10 cellular contexts compared by ENCODE assay signal in the genomic region with DNA sequence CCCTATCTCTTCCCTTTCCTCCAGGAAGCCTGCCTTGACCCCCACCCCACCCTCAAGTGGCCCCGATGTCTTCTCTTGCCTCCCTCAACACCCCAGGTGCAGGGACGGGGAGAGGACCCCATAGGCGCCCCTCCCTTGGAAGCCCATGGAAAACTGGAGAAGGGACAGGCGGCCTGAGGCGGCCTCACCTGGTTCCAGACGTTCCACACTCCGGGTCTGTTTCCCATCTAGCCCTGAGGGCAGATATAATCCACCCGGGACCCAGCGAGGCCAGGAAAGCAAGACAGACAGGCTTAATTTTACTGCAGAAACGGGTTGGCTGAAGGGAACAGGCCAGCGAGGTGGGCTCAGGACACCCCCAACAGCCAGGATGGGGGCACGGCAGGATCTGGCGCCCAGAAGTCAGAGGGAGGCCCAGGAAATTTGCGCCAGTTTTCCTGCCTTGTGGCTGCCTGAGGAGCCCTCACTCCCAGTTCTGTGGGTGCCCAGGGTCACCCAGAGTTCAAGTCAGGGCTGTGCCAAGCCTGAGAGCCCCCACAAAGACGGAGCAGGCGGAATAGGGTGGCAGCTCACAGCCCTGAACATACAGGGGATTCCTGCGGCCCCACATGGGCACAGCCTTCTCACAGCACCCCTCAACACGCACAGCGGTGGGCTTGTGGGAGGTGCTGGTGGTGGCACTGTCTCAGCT. TPM values are rescaled to one million over a fixed set of nuclear protein-coding genes. Genes with fewer than 3 reads are reported as not detected.
DNase-seq lines count a peak whose midpoint lies in the region; ATAC-seq and TF ChIP-seq lines count a peak whose summit lies in the region.
"Had no signal": no experiment of that assay in that cellular context is flagged by ENCODE, and none has a peak within 500 bp of the region (broad histone marks: within the 10 kb centered on the region; RNA-seq: fewer than 3 reads in every experiment).

No MANE protein-coding gene starts in this region.

- H3K36me3 Mint-ChIP-seq in activated B cell treated with CpG ODN at 0.5 μM for 24 hours (ENCODE audit: low read depth), result no peaks in the 10 kb centered on the region

- 52 to 72% methylated on average over 19 of the region's 19 CpGs for WGBS in sigmoid colon, 2 donors

- H3K4me1 Mint-ChIP-seq in activated B cell treated with CpG ODN at 0.5 μM for 24 hours, result peaks cover 32% of the 10 kb centered on the region

- H3K9me3 ChIP-seq in ES-I3 (ENCODE audit: control insufficient read depth, insufficient read depth, low read length), result no peaks in the 10 kb centered on the region
- no peaks in the 10 kb centered on the region for H3K9me3 ChIP-seq in right atrium auricular region
- no peaks in the 10 kb centered on the region for H3K9me3 ChIP-seq in sigmoid colon
- H3K9me3 ChIP-seq: SJSA1 had no signal

- H3K27ac ChIP-seq in right atrium auricular region (peak overlapping the region in 1 of 2 donors; percentile 73), sigmoid colon (peak overlapping the region in 1 of 4 donors; percentile 67)
- H3K27ac ChIP-seq: SJSA1 had no signal

- intact Hi-C loops in activated B cell treated with CpG ODN at 0.5 μM for 24 hours (cut with micrococcal nuclease), result no loop called here
- intact Hi-C loops in sigmoid colon (cut with DNase I), result no loop called here

- POLR2A ChIA-PET in activated B cell treated with CpG ODN at 0.5 μM for 24 hours (lab: Charles Lee), result interaction anchor here (1.9 to 3.2 kb wide), 2 partner anchors 11 to 31 kb away, joined by 17 to 41 read pairs; partner anchors contain the start of gene PTDSS2

- peak overlapping the region; percentile 18 for H3K27ac Mint-ChIP-seq in activated B cell treated with CpG ODN at 0.5 μM for 24 hours

- no peaks in the 10 kb centered on the region for H3K9me3 Mint-ChIP-seq in activated B cell treated with CpG ODN at 0.5 μM for 24 hours

- H3K4me3 ChIP-seq in right atrium auricular region, result peak overlapping the region; percentile 30 to 57
- H3K4me3 ChIP-seq in sigmoid colon, result peak overlapping the region in 3 of 4 donors; percentile 39 to 48 (median 45)
- H3K4me3 ChIP-seq: SJSA1 had no signal

- peak overlapping the region; percentile 75 for H3K4me3 Mint-ChIP-seq in activated B cell treated with CpG ODN at 0.5 μM for 24 hours

- no peaks in the 10 kb centered on the region for H3K27me3 Mint-ChIP-seq in activated B cell treated with CpG ODN at 0.5 μM for 24 hours

- H3K9ac ChIP-seq in ES-I3 (ENCODE audit: low read depth, low read length), result peak overlapping the region; percentile 63

- no peaks in the 10 kb centered on the region for H3K36me3 ChIP-seq in ES-I3 (ENCODE audit: insufficient read depth, low read length)
- no peaks in the 10 kb centered on the region for H3K36me3 ChIP-seq in right atrium auricular region
- no peaks in the 10 kb centered on the region for H3K36me3 ChIP-seq in sigmoid colon
- H3K36me3 ChIP-seq: SJSA1 had no signal

- no peak for TF ChIP-seq POLR2A in sigmoid colon (IDR thresholded peaks at IDR 0.05)

- CTCF ChIA-PET in activated B cell treated with CpG ODN at 0.5 μM for 24 hours (lab: Charles Lee), result no interaction called here

- DNase-seq in activated B cell treated with CpG ODN at 0.5 μM for 24 hours, result peak; percentile 14
- DNase-seq in right atrium auricular region (ENCODE audit: low spot score), result no peak
- no peak for DNase-seq in sigmoid colon
- no peak for DNase-seq in CD1c-positive myeloid dendritic cell (ENCODE audit: extremely low spot score)
- DNase-seq in C1 segment of cervical spinal cord (lab: John Stamatoyannopoulos, UW), result no peak
- no peak for DNase-seq in COLO829 (ENCODE audit: low spot score)

- H3K27me3 ChIP-seq in right atrium auricular region, result peaks cover 0 to 3% of the 10 kb centered on the region in 2 donors
- peaks cover 25 to 70% (median 64%) of the 10 kb centered on the region in 3 donors for H3K27me3 ChIP-seq in sigmoid colon

- TF ChIP-seq EP300 in sigmoid colon (IDR thresholded peaks at IDR 0.05), result no peak

- H3K4me1 ChIP-seq in ES-I3 (ENCODE audit: insufficient read depth, low read length) (peaks cover 23% of the 10 kb centered on the region; the same call in 1 of the 2 replicates), right atrium auricular region (peaks cover 0 to 31% of the 10 kb centered on the region in 2 donors), sigmoid colon (peaks cover 0 to 15% (median 11%) of the 10 kb centered on the region in 4 donors)
- H3K4me1 ChIP-seq: SJSA1 had no signal

- ATAC-seq in activated B cell treated with CpG ODN at 0.5 μM for 24 hours (ENCODE audit: low read depth) (no peak), GM21381 (IDR thresholded peaks at IDR 0.05; ENCODE audit: unreplicated experiment) (no peak)

- no peak for TF ChIP-seq CTCF in activated B cell treated with CpG ODN at 0.5 μM for 24 hours (IDR thresholded peaks at IDR 0.05)
- no peak for TF ChIP-seq CTCF in right atrium auricular region (IDR thresholded peaks at IDR 0.05)
- no peak for TF ChIP-seq CTCF in sigmoid colon (IDR thresholded peaks at IDR 0.05)

RNA-seq across cellular contexts. Expression of gene SIGIRR, which starts 3.0 kb away (rescaled TPM):
- total RNA-seq in activated B cell treated with CpG ODN at 0.5 μM for 24 hours (19.8 and 24.2 TPM in 2 replicates), right atrium auricular region (10 to 100 TPM; 26.6 to 33.3 TPM), sigmoid colon (10 to 100 TPM; 51.0 to 70.9 (median 53.1) TPM)
- polyA plus RNA-seq in sigmoid colon, result 100 to 1,000 TPM in 1 of 3 donors, 10 to 100 TPM in 2; 46.8 to 122 (median 50.2) TPM

RNA-seq across cellular contexts. Expression of gene PKP3, which starts 23.8 kb away (rescaled TPM):
- 0.18 TPM in 1 of 2 replicates, not detected in the other for total RNA-seq in activated B cell treated with CpG ODN at 0.5 μM for 24 hours
- 1 to 10 TPM in 1 of 2 donors, under 1 TPM in 1; 0.43 to 1.0 TPM for total RNA-seq in right atrium auricular region
- under 1 TPM in 2 of 4 donors, not detected in 2; 0.27 to 0.71 TPM for total RNA-seq in sigmoid colon
- polyA plus RNA-seq in sigmoid colon, result 100 to 1,000 TPM in 1 of 3 donors, 10 to 100 TPM in 2; 57.1 to 140 (median 86.7) TPM
- polyA plus RNA-seq: neural cell had no signal

RNA-seq across cellular contexts. Expression of gene ANO9, which starts 24.0 kb away (rescaled TPM):
- total RNA-seq in activated B cell treated with CpG ODN at 0.5 μM for 24 hours (37.2 and 46.1 TPM in 2 replicates), right atrium auricular region (under 1 TPM; 0.11 to 0.75 TPM), sigmoid colon (1 to 10 TPM in 1 of 4 donors, under 1 TPM in 3; 0.14 to 2.5 (median 0.26) TPM)
- polyA plus RNA-seq in sigmoid colon, result 100 to 1,000 TPM in 1 of 3 donors, 1 to 10 TPM in 2; 4.2 to 123 (median 6.5) TPM
- total RNA-seq: SJSA1 had no signal
- polyA plus RNA-seq: neural cell had no signal

RNA-seq across cellular contexts. Expression of gene PTDSS2, which starts 32.3 kb away (rescaled TPM):
- total RNA-seq in activated B cell treated with CpG ODN at 0.5 μM for 24 hours, result 17.8 and 22.0 TPM in 2 replicates
- 10 to 100 TPM; 26.8 to 32.5 TPM for total RNA-seq in right atrium auricular region
- 10 to 100 TPM; 30.1 to 76.2 (median 44.6) TPM for total RNA-seq in sigmoid colon
- 10 to 100 TPM in 1 of 3 donors, 1 to 10 TPM in 2; 4.8 to 29.0 (median 6.5) TPM for polyA plus RNA-seq in sigmoid colon

RNA-seq across cellular contexts. Expression of gene B4GALNT4, which starts 48.5 kb away (rescaled TPM):
- total RNA-seq in activated B cell treated with CpG ODN at 0.5 μM for 24 hours (not detected in 2 replicates), right atrium auricular region (under 1 TPM in 1 of 2 donors, not detected in 1; 0.39 TPM), sigmoid colon (1 to 10 TPM; 1.4 to 9.1 (median 2.7) TPM)
- 1 to 10 TPM in 2 of 3 donors, not detected in 1; 7.6 to 7.8 TPM for polyA plus RNA-seq in sigmoid colon
- total RNA-seq: SJSA1 had no signal

Comparison
In these comparisons a context has a peak if more than half of its experiments do, and no peak if none do; other contexts are left out.
1. RNA of gene ANO9, which starts 24.0 kb away (total RNA-seq): 37.2 to 46.1 TPM in activated B cell treated with CpG ODN at 0.5 μM for 24 hours; 0.11 to 0.75 TPM in right atrium auricular region and 0.14 to 2.5 TPM in sigmoid colon; every median in the first group is over 10 times any median in the second.